ENCODE assay signal across 17 cellular contexts in the genomic region with DNA sequence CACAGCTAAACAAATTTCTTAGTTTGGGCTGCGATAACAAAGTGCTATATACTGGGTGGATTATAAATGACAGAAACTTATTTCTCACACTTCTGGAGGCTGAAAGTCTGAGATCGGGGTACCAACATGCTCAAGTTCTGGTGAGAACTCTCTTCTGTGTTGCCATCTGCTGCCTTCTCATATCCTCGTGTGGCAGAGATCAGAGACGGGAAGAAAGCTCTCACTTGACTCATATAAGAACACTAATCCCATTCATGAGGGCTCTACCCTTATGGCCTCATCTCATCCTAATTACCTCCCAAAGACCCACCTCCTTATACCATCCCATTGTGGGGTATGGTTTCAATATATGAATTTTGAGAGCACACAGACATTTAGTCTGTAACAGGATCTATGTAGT.
A peak's percentile ranks its signal among the peaks of the same experiment; 100 is the strongest.
DNase-seq lines count a peak whose midpoint lies in the region; ATAC-seq and TF ChIP-seq lines count a peak whose summit lies in the region.
"Had no signal": no experiment of that assay in that cellular context is flagged by ENCODE, and none has a peak within 500 bp of the region (broad histone marks: within the 10 kb centered on the region; RNA-seq: fewer than 3 reads in every experiment).

No MANE protein-coding gene starts in this region.

- peak overlapping the region; percentile 10 for H3K27ac ChIP-seq in WERI-Rb-1
- no peak overlapping the region for H3K27ac ChIP-seq in neural progenitor cell
- H3K27ac ChIP-seq: 22Rv1, BLaER1 had no signal

- no peak overlapping the region for H3K4me3 ChIP-seq in WERI-Rb-1 (ENCODE audit: low read depth, low read length)
- H3K4me3 ChIP-seq in neural progenitor cell, result no peak overlapping the region
- H3K4me3 ChIP-seq: BLaER1, GM23338 had no signal

- TF ChIP-seq CTCF in WERI-Rb-1 (IDR thresholded peaks at IDR 0.05; ENCODE audit: low read depth, low read length) (no peak), neural progenitor cell (IDR thresholded peaks at IDR 0.05) (no peak)

- no peaks in the 10 kb centered on the region for H4K20me1 ChIP-seq in neural progenitor cell (ENCODE audit: low read depth)
- H4K20me1 ChIP-seq: BLaER1 had no signal

- peak overlapping the region; percentile 4 for H3K27ac Mint-ChIP-seq in neural progenitor cell
- H3K27ac Mint-ChIP-seq: GM23338, H9, IgD-negative memory B cell had no signal

- H3K36me3 ChIP-seq in WERI-Rb-1 (no peaks in the 10 kb centered on the region), neural progenitor cell (no peaks in the 10 kb centered on the region)
- H3K36me3 ChIP-seq: BLaER1 had no signal

- H3K27me3 Mint-ChIP-seq in neural progenitor cell (ENCODE audit: insufficient read depth, low read depth), result no peaks in the 10 kb centered on the region

- no peaks in the 10 kb centered on the region for H3F3A ChIP-seq in neural progenitor cell (ENCODE audit: low read depth)

- ATAC-seq in HG03571 (IDR thresholded peaks at IDR 0.05; ENCODE audit: unreplicated experiment), result no peak
- ATAC-seq: GM23338 had no signal

- DNase-seq in DMS 273 (lab: John Stamatoyannopoulos, UW; ENCODE audit: unreplicated experiment) (peak; percentile 7), DMS 273 treated with DMSO at 0.1 percent for 48 hours (lab: John Stamatoyannopoulos, UW) (no peak), NCI-H524 treated with DMSO at 0.1 percent for 48 hours (lab: John Stamatoyannopoulos, UW) (peak; percentile 94), WERI-Rb-1 (peak; percentile 65), neural progenitor cell (ENCODE audit: low spot score) (no peak), SW480 (ENCODE audit: low spot score) (no peak), SW 1271 (lab: John Stamatoyannopoulos, UW) (no peak)
- DNase-seq: Calu3, DMS153, DMS79 treated with DMSO at 0.1 percent for 48 hours, EL, H9 had no signal

- no peak overlapping the region for H3K4me2 ChIP-seq in neural progenitor cell
- H3K4me2 ChIP-seq: BLaER1, GM23338 had no signal

- H3K4me1 ChIP-seq in neural progenitor cell, result no peaks in the 10 kb centered on the region
- H3K4me1 ChIP-seq: BLaER1 had no signal

- H3K79me2 ChIP-seq in neural progenitor cell (ENCODE audit: low read depth), result no peaks in the 10 kb centered on the region

- no peaks in the 10 kb centered on the region for H3K9me3 ChIP-seq in WERI-Rb-1 (ENCODE audit: severe bottlenecking)
- H3K9me3 ChIP-seq in neural progenitor cell (ENCODE audit: low read depth), result no peaks in the 10 kb centered on the region
- H3K9me3 ChIP-seq: BLaER1 had no signal

- H3K9ac ChIP-seq in neural progenitor cell, result no peak overlapping the region
- H3K9ac ChIP-seq: BLaER1 had no signal

- H3K4me1 Mint-ChIP-seq in neural progenitor cell, result peaks cover 17% of the 10 kb centered on the region
- H3K4me1 Mint-ChIP-seq: GM23338 had no signal

- H3K9me3 Mint-ChIP-seq in neural progenitor cell, result peaks cover 2% of the 10 kb centered on the region
- H3K9me3 Mint-ChIP-seq: GM23338, H9, IgD-negative memory B cell had no signal

- H2AFZ ChIP-seq in neural progenitor cell (replicated peaks), result no peak overlapping the region

- H3K36me3 Mint-ChIP-seq in neural progenitor cell, result no peaks in the 10 kb centered on the region
- H3K36me3 Mint-ChIP-seq: IgD-negative memory B cell had no signal

- H3K4me3 Mint-ChIP-seq in neural progenitor cell, result no peak overlapping the region
- H3K4me3 Mint-ChIP-seq: GM23338, H9, IgD-negative memory B cell had no signal

- H3K27me3 ChIP-seq in WERI-Rb-1 (ENCODE audit: insufficient read depth, low read depth, severe bottlenecking), result no peaks in the 10 kb centered on the region
- no peaks in the 10 kb centered on the region for H3K27me3 ChIP-seq in neural progenitor cell
- H3K27me3 ChIP-seq: BLaER1 had no signal

Comparison
In these comparisons a context has a peak if more than half of its experiments do, and no peak if none do; other contexts are left out.
1. DNase-seq: peak in DMS 273 (single experiment), NCI-H524 treated with DMSO at 0.1 percent for 48 hours (single experiment) and WERI-Rb-1 (single experiment); none in DMS 273 treated with DMSO at 0.1 percent for 48 hours (single experiment), neural progenitor cell (single experiment), SW480 (single experiment) and SW 1271 (0 of 2).